ENCODE assay signal across 9 cellular contexts in the genomic region with DNA sequence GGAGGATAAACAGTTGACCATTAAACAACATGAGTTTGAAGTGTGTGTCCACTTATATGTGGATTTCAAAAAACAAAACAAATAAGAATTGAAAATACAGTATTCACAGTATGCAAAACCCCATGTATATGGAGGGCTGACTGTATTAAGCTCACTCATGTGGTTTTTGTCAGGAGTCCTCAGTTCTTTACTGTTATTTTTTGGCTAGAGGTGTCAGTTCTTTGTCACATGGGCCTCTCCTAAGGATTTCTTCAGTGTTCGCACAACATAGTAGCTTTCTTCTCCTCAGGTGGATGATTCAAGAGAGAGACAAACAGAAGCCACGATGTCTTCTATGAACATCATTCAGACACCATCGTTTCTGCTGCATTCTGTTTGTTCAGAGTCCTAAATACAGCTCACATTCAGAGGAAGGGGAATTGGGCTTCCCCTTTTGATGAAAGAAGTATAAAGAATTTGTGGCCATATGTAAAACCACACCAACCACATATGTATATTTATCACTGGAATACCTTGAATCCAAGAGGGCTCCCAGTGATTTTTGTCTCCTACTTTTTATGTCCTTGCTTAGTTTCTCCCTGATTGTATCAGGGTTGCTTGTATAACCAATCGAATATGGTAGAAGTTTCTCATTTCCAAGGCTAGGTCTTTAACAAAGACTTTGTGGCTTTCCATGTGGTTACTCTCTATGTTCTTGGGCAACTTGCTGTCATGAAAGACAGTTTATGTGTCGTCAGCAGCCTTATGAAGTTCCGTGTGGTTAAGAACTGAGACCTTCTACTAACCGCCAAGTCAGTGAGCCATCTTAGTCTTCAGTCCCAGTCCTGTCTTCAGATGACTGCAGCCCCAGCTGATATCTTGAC. TPM values are rescaled to one million over a fixed set of nuclear protein-coding genes. Genes with fewer than 3 reads are reported as not detected.
A peak's percentile ranks its signal among the peaks of the same experiment; 100 is the strongest.
DNase-seq lines count a peak whose midpoint lies in the region; ATAC-seq and TF ChIP-seq lines count a peak whose summit lies in the region.
"Had no signal": no experiment of that assay in that cellular context is flagged by ENCODE, and none has a peak within 500 bp of the region (broad histone marks: within the 10 kb centered on the region; RNA-seq: fewer than 3 reads in every experiment).

No MANE protein-coding gene starts in this region.

- H3K4me3 ChIP-seq in AG09309 (ENCODE audit: control insufficient read depth, low read depth, low read length) (no peak overlapping the region), dorsolateral prefrontal cortex (no peak overlapping the region)
- H3K4me3 ChIP-seq: cardiac muscle cell had no signal

- in situ Hi-C loops in G401 (cut with HindIII; ENCODE audit: low sequenced_read_pairs): no loop called here

- no peaks in the 10 kb centered on the region for H3K27me3 ChIP-seq in dorsolateral prefrontal cortex
- H3K27me3 ChIP-seq: cardiac muscle cell had no signal

- TF ChIP-seq CTCF in AG09309 (IDR thresholded peaks at IDR 0.05; ENCODE audit: control insufficient read depth, insufficient read depth, low read depth, low read length, missing control alignments) (no peak), dorsolateral prefrontal cortex (IDR thresholded peaks at IDR 0.05 in 54 of 56, conservative IDR thresholded peaks at IDR 0.05 in 2 of 56; ENCODE audit: low read depth in 1 of 56, partially characterized antibody in 56 of 56) (no peak)

- H3K27ac ChIP-seq in dorsolateral prefrontal cortex: no peak overlapping the region
- H3K27ac ChIP-seq: cardiac muscle cell had no signal

- intact Hi-C loops in dorsolateral prefrontal cortex (cut with DNase I): no loop called here

- DNase-seq in AG09309 (ENCODE audit: low read depth): peak; percentile 35
- peak; percentile 20 for DNase-seq in activated CD4-positive, alpha-beta T cell treated with anti-CD3 and anti-CD28 coated beads, Interleukin-2, amount 50 U/mL, for 1 hour
- peak; percentile 37 for DNase-seq in myocyte (ENCODE audit: low read depth)
- DNase-seq in G401 (ENCODE audit: low spot score): no peak
- no peak for DNase-seq in dorsolateral prefrontal cortex
- DNase-seq in DMS53 (lab: John Stamatoyannopoulos, UW): no peak

- ATAC-seq in GM19452 (IDR thresholded peaks at IDR 0.05; ENCODE audit: unreplicated experiment) (peak; percentile 97), HG03469 (IDR thresholded peaks at IDR 0.05; ENCODE audit: unreplicated experiment) (peak; percentile 99)

RNA-seq across cellular contexts. Expression of a gene that starts 18.9 kb away (rescaled TPM):
- total RNA-seq in myocyte (83.7 and 88.6 TPM in 2 replicates), dorsolateral prefrontal cortex (10 to 100 TPM; 45.5 to 88.5 (median 66.3) TPM)
- polyA plus RNA-seq in myocyte (2012): 33.6 TPM
- total RNA-seq in G401 (2014; rRNA removed; shearing (Covaris generic)): 115 and 185 TPM in 2 replicates

RNA-seq across cellular contexts. Expression of a gene that starts 29.3 kb away (rescaled TPM):
- total RNA-seq in myocyte: 49.9 and 62.6 TPM in 2 replicates
- polyA plus RNA-seq in myocyte (2012): 6.1 TPM
- total RNA-seq in G401 (2014; rRNA removed; shearing (Covaris generic)): 20.5 and 22.1 TPM in 2 replicates
- 10 to 100 TPM in 1 of 120 experiments, 1 to 10 TPM in 119; 1.1 to 11.8 (median 3.8) TPM for total RNA-seq in dorsolateral prefrontal cortex

Comparison
In these comparisons a context has a peak if more than half of its experiments do, and no peak if none do; other contexts are left out.
1. DNase-seq: peak in AG09309 (single experiment), activated CD4-positive, alpha-beta T cell treated with anti-CD3 and anti-CD28 coated beads, Interleukin-2, amount 50 U/mL, for 1 hour (single experiment) and myocyte (single experiment); none in G401 (single experiment), dorsolateral prefrontal cortex (0 of 10) and DMS53 (single experiment).